Comparison of ENCODE assay signal across 1 cellular context in genomic region chr7:21429786-21430574, GRCh38.
TF ChIP-seq lines count a peak whose summit lies in the region.

No MANE protein-coding gene starts in this region.

TF ChIP-seq in H1, 55 proteins besides CTCF, POLR2A, EP300 and RAD21:
- no peak for TF ChIP-seq NRF1 (IDR thresholded peaks at IDR 0.05; ENCODE audit: low read depth, low read length)
- no peak for TF ChIP-seq CREB1 (IDR thresholded peaks at IDR 0.05)
- no peak for TF ChIP-seq POLR2AphosphoS5 (IDR thresholded peaks at IDR 0.05; ENCODE audit: low read depth, low read length)
- TF ChIP-seq TBP (IDR thresholded peaks at IDR 0.05; ENCODE audit: low read depth, low read length): no peak
- no peak for TF ChIP-seq TAF7 (optimal IDR thresholded peaks at IDR 0.05; ENCODE audit: borderline replicate concordance, low read depth, low read length)
- TF ChIP-seq KDM4A (IDR thresholded peaks at IDR 0.05; ENCODE audit: low read depth, low read length, severe bottlenecking): no peak
- TF ChIP-seq NANOG (IDR thresholded peaks at IDR 0.05; ENCODE audit: insufficient read depth, low read depth, low read length, poor library complexity, severe bottlenecking): no peak
- no peak for TF ChIP-seq USF2 (IDR thresholded peaks at IDR 0.05; ENCODE audit: low read length)
- no peak for TF ChIP-seq TEAD4 (IDR thresholded peaks at IDR 0.05; ENCODE audit: low read depth, low read length)
- no peak for TF ChIP-seq FOSL1 (IDR thresholded peaks at IDR 0.05; ENCODE audit: insufficient read depth, low read depth, low read length)
- TF ChIP-seq RBBP5 (IDR thresholded peaks at IDR 0.05; ENCODE audit: borderline replicate concordance, low read depth, low read length): no peak
- no peak for TF ChIP-seq SP2 (IDR thresholded peaks at IDR 0.05; ENCODE audit: low read length)
- TF ChIP-seq SUZ12 (IDR thresholded peaks at IDR 0.05; ENCODE audit: low read length): no peak
- TF ChIP-seq CHD7 (IDR thresholded peaks at IDR 0.05; ENCODE audit: insufficient replicate concordance, low read length): no peak
- no peak for TF ChIP-seq CHD2 (IDR thresholded peaks at IDR 0.05; ENCODE audit: low read length)
- no peak for TF ChIP-seq EZH2 (IDR thresholded peaks at IDR 0.05; ENCODE audit: low read depth, low read length, severe bottlenecking)
